ENCODE assay signal across 5 cellular contexts in genomic region chr14:19866061-19866669, GRCh38. TPM values are rescaled to one million over a fixed set of nuclear protein-coding genes. Genes with fewer than 3 reads are reported as not detected.
"Had no signal": no experiment of that assay in that cellular context is flagged by ENCODE, and none has a peak within 500 bp of the region (broad histone marks: within the 10 kb centered on the region; RNA-seq: fewer than 3 reads in every experiment).

No MANE protein-coding gene starts in this region.

RNA-seq across cellular contexts. Expression of gene OR4K2, which starts 8.8 kb away (rescaled TPM):
- total RNA-seq: HepG2, HT-29, HT1080, IMR-90, K562 had no signal

RNA-seq across cellular contexts. Expression of gene OR4K5, which starts 54.2 kb away (rescaled TPM):
- total RNA-seq: HepG2, HT-29, HT1080, IMR-90, K562 had no signal
